Comparison of ENCODE assay signal across 9 cellular contexts in genomic region chr10:125201108-125201524, GRCh38. TPM values are rescaled to one million over a fixed set of nuclear protein-coding genes. Genes with fewer than 3 reads are reported as not detected.
DNase-seq lines count a peak whose midpoint lies in the region; ATAC-seq lines count a peak whose summit lies in the region.
"Had no signal": no experiment of that assay in that cellular context is flagged by ENCODE, and none has a peak within 500 bp of the region (broad histone marks: within the 10 kb centered on the region; RNA-seq: fewer than 3 reads in every experiment).

No MANE protein-coding gene starts in this region.

- no peaks in the 10 kb centered on the region for H3K36me3 ChIP-seq in BLaER1
- H3K36me3 ChIP-seq in adipocyte (ENCODE audit: control insufficient read depth, insufficient read depth, low read length, severe bottlenecking): no peaks in the 10 kb centered on the region

- peak; percentile 93 for ATAC-seq in GM19351 (IDR thresholded peaks at IDR 0.05; ENCODE audit: unreplicated experiment)
- ATAC-seq in HG03097 (IDR thresholded peaks at IDR 0.05; ENCODE audit: low FRiP score, unreplicated experiment): peak; percentile 54
- ATAC-seq in right cardiac atrium: no peak

- intact Hi-C loops in right cardiac atrium (cut with DNase I): no loop called here

- H3K27me3 ChIP-seq in BLaER1 (no peaks in the 10 kb centered on the region), adipocyte (replicated peaks; ENCODE audit: control insufficient read depth, insufficient read depth, low read length) (peaks cover 31% of the 10 kb centered on the region), right cardiac atrium (ENCODE audit: control insufficient read depth, insufficient read depth) (no peaks in the 10 kb centered on the region)

- no peak overlapping the region for H3K4me3 ChIP-seq in BLaER1
- no peak overlapping the region for H3K4me3 ChIP-seq in adipocyte (ENCODE audit: low read length)
- no peak overlapping the region for H3K4me3 ChIP-seq in right cardiac atrium (ENCODE audit: low read length)

- H3K9ac ChIP-seq in BLaER1 (no peak overlapping the region), adipocyte (ENCODE audit: low read length) (no peak overlapping the region)

- H3K9me3 ChIP-seq in BLaER1 (no peaks in the 10 kb centered on the region), adipocyte (ENCODE audit: control insufficient read depth, low read length) (peaks cover 6% of the 10 kb centered on the region), right cardiac atrium (ENCODE audit: control insufficient read depth, low read length) (no peaks in the 10 kb centered on the region)

- H3K4me2 ChIP-seq in BLaER1: peak overlapping the region; percentile 29; the same call in 1 of the 2 replicates

- no peaks in the 10 kb centered on the region for H4K20me1 ChIP-seq in BLaER1

- DNase-seq in adipocyte (ENCODE audit: low read depth) (peak; percentile 16), nucleus accumbens (lab: John Stamatoyannopoulos, UW) (no peak), medulla oblongata (ENCODE audit: extremely low spot score) (no peak), amniotic stem cell (lab: John Stamatoyannopoulos, UW) (no peak), right cardiac atrium (no peak)
- DNase-seq: DND-41 had no signal

- H3K4me1 ChIP-seq in BLaER1 (peaks cover 18% of the 10 kb centered on the region), adipocyte (ENCODE audit: control insufficient read depth, insufficient read depth, low read length) (no peaks in the 10 kb centered on the region), right cardiac atrium (ENCODE audit: control insufficient read depth, insufficient read depth, low read length) (no peaks in the 10 kb centered on the region)

- WGBS in right cardiac atrium: 72% methylated on average over 5 of the region's 5 CpGs

- H3K27ac ChIP-seq in BLaER1: no peak overlapping the region
- no peak overlapping the region for H3K27ac ChIP-seq in right cardiac atrium (ENCODE audit: low read length)

RNA-seq across cellular contexts. Expression of gene CTBP2, which starts 40.8 kb away (rescaled TPM):
- total RNA-seq in right cardiac atrium: 10 to 100 TPM; 36.6 to 38.7 (median 38.0) TPM
- 16.6 TPM for polyA plus RNA-seq in right cardiac atrium

Comparison
In these comparisons a context has a peak if more than half of its experiments do, and no peak if none do; other contexts are left out.
1. ATAC-seq: peak in GM19351 (single experiment) and HG03097 (single experiment); none in right cardiac atrium (0 of 2).